8 cellular contexts compared by ENCODE assay signal in the genomic region with DNA sequence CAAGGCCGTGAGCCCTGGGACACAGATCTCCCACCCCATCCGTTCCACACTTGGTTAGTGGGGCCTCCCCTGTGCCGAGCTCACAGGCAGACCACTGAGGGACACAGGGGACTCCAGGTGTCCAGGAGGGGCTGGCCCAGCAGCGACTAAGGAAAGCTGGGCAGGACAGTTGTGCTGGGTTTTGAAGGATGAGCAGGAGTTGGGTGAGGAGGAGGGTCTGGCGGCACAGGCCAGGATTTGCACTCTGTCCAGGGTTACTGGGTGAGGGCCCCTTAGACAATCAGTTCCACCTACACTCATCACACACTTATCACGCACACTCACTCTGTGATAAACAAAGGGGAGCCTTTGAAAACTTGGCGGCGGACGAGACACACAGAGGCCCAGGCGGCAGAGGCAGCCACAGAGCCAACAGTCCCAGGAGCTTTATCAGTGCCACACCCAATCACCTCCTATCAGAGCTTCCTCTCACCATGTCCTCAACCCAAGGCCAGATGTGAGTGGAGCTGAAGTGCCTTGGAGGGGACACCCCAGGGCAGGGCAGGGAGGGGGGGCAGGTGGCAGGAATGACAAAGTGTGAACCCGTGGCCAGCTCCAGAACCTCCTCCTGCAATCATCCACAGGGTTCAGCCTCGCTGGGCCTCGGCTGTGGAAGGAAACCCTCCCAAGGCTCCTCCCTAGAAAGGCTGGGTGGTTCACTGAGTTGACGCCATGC. TPM values are rescaled to one million over a fixed set of nuclear protein-coding genes. Genes with fewer than 3 reads are reported as not detected.
A peak's percentile ranks its signal among the peaks of the same experiment; 100 is the strongest.
DNase-seq lines count a peak whose midpoint lies in the region; ATAC-seq and TF ChIP-seq lines count a peak whose summit lies in the region.

No MANE protein-coding gene starts in this region.

- intact Hi-C loops in CD14-positive monocyte (cut with micrococcal nuclease) (no loop called here), lower lobe of right lung (cut with DNase I) (no loop called here), transverse colon (cut with DNase I; ENCODE audit: low total_unique reads) (no loop called here)

- in situ Hi-C loops in transverse colon (cut with MboI; ENCODE audit: low pct_ligation_motif_present in 1 of 4, low pct_unique_long_range_greater_than_20kb in 1 of 4, low sequenced_read_pairs in 3 of 4): no loop called here

- H3K4me3 Mint-ChIP-seq in CD14-positive monocyte: no peak overlapping the region

- H3K4me1 ChIP-seq in lower lobe of right lung (peaks cover 61% of the 10 kb centered on the region), transverse colon (peaks cover 30 to 70% (median 50%) of the 10 kb centered on the region in 4 donors)

- H3K27ac Mint-ChIP-seq in CD14-positive monocyte: peak overlapping the region in 4 of 7 donors; percentile 27 to 45 (median 38)

- H3K27me3 ChIP-seq in lower lobe of right lung (ENCODE audit: low read depth) (no peaks in the 10 kb centered on the region), transverse colon (no peaks in the 10 kb centered on the region)

- peaks cover 0 to 2% (median 2%) of the 10 kb centered on the region in 7 donors for H3K9me3 Mint-ChIP-seq in CD14-positive monocyte

- H3K4me1 Mint-ChIP-seq in CD14-positive monocyte: peaks cover 57% of the 10 kb centered on the region

- H3K27me3 Mint-ChIP-seq in CD14-positive monocyte (ENCODE audit: low read depth in 3 of 3): peaks cover 5 to 18% (median 12%) of the 10 kb centered on the region in 3 donors

- DNase-seq in CD14-positive monocyte (ENCODE audit: low spot score) (no peak), lower lobe of right lung (no peak), transverse colon (peak; percentile 67), pons (ENCODE audit: low spot score) (no peak), GM19240 (ENCODE audit: insufficient read length, low spot score) (no peak), NCI-H1105 (lab: John Stamatoyannopoulos, UW) (no peak)
- DNase-seq in activated CD8-positive, alpha-beta memory T cell treated with anti-CD3 and anti-CD28 coated beads for 24 hours: peak; percentile 84

- peaks cover 0 to 6% of the 10 kb centered on the region in 2 donors for H3K36me3 Mint-ChIP-seq in CD14-positive monocyte

- H3K9me3 ChIP-seq in lower lobe of right lung (no peaks in the 10 kb centered on the region), transverse colon (no peaks in the 10 kb centered on the region)

- TF ChIP-seq POLR2A in transverse colon (IDR thresholded peaks at IDR 0.05): no peak

- H3K36me3 ChIP-seq in lower lobe of right lung (no peaks in the 10 kb centered on the region), transverse colon (no peaks in the 10 kb centered on the region)

- H3K4me3 ChIP-seq in lower lobe of right lung (peak overlapping the region; percentile 39), transverse colon (peak overlapping the region in 1 of 4 donors; percentile 2)

- TF ChIP-seq EP300 in transverse colon (IDR thresholded peaks at IDR 0.05; ENCODE audit: low read depth): no peak

- peak overlapping the region; percentile 53 for H3K27ac ChIP-seq in lower lobe of right lung
- peak overlapping the region; percentile 38 to 64 (median 57) for H3K27ac ChIP-seq in transverse colon

- 48% methylated on average over 13 of the region's 14 CpGs; no CpG with 5 or more reads in 1 of the 2 donors for WGBS in transverse colon (ENCODE audit: low coverage in 1 of 2), 2 donors

- ATAC-seq in HG02642 (IDR thresholded peaks at IDR 0.05; ENCODE audit: poor library complexity, unreplicated experiment): peak; percentile 19
- peak; percentile 16 to 38 for ATAC-seq in lower lobe of right lung

- TF ChIP-seq CTCF in CD14-positive monocyte (IDR thresholded peaks at IDR 0.05) (no peak), lower lobe of right lung (IDR thresholded peaks at IDR 0.05) (no peak), transverse colon (IDR thresholded peaks at IDR 0.05) (no peak)

RNA-seq across cellular contexts. Expression of gene BIN1, which starts 26.6 kb away (rescaled TPM):
- 1 to 10 TPM; 4.1 to 7.5 TPM for polyA plus RNA-seq in CD14-positive monocyte
- total RNA-seq in lower lobe of right lung (33.9 TPM), transverse colon (10 to 100 TPM; 33.3 to 39.7 (median 38.4) TPM)

Comparison
In these comparisons a context has a peak if more than half of its experiments do, and no peak if none do; other contexts are left out.
1. DNase-seq: peak in activated CD8-positive, alpha-beta memory T cell treated with anti-CD3 and anti-CD28 coated beads for 24 hours (single experiment) and transverse colon (single experiment); none in CD14-positive monocyte (single experiment), lower lobe of right lung (single experiment), pons (single experiment), GM19240 (single experiment) and NCI-H1105 (single experiment).